In genomic region chr5:141532726-141533125, GRCh38 we compare ENCODE assay signal across 21 cellular contexts. TPM values are rescaled to one million over a fixed set of nuclear protein-coding genes. Genes with fewer than 3 reads are reported as not detected.
DNase-seq lines count a peak whose midpoint lies in the region; ATAC-seq and TF ChIP-seq lines count a peak whose summit lies in the region.
"Had no signal": no experiment of that assay in that cellular context is flagged by ENCODE, and none has a peak within 500 bp of the region (broad histone marks: within the 10 kb centered on the region; RNA-seq: fewer than 3 reads in every experiment).

No MANE protein-coding gene starts in this region.

- no peaks in the 10 kb centered on the region for H3K9me3 ChIP-seq in SU-DHL-6 (ENCODE audit: insufficient read depth, low read length)
- H3K9me3 ChIP-seq in naive thymus-derived CD4-positive, alpha-beta T cell (ENCODE audit: control insufficient read depth in 2 of 3, low read length in 3 of 3) = no peaks in the 10 kb centered on the region
- H3K9me3 ChIP-seq: BE2C had no signal

- no peaks in the 10 kb centered on the region for H3K9me3 Mint-ChIP-seq in naive thymus-derived CD4-positive, alpha-beta T cell
- H3K9me3 Mint-ChIP-seq: CD4-positive, CD25-positive, alpha-beta regulatory T cell; CD8-positive, alpha-beta memory T cell; H9 had no signal

- peaks cover 24% of the 10 kb centered on the region for H3K36me3 ChIP-seq in SU-DHL-6 (ENCODE audit: low read length)
- peaks cover 33 to 85% (median 42%) of the 10 kb centered on the region in 3 experiments for H3K36me3 ChIP-seq in naive thymus-derived CD4-positive, alpha-beta T cell (ENCODE audit: control insufficient read depth in 2 of 3, insufficient read depth in 3 of 3, low read length in 3 of 3)

- no peaks in the 10 kb centered on the region for H4K20me1 ChIP-seq in SU-DHL-6 (ENCODE audit: low read depth, low read length)

- H3K4me1 ChIP-seq in naive thymus-derived CD4-positive, alpha-beta T cell (ENCODE audit: control insufficient read depth in 2 of 2, insufficient read depth in 2 of 2, low read length in 2 of 2) = no peaks in the 10 kb centered on the region

- DNase-seq in HCEC 1CT (peak; percentile 38), epithelial cell of esophagus (ENCODE audit: low read depth) (peak; percentile 24), substantia nigra (lab: John Stamatoyannopoulos, UW) (no peak), NCI-H345 (lab: John Stamatoyannopoulos, UW) (no peak), NCI-H526 (lab: John Stamatoyannopoulos, UW) (no peak)
- no peak for DNase-seq in naive thymus-derived CD4-positive, alpha-beta T cell
- DNase-seq: ACHN; BE2C; C1 segment of cervical spinal cord; CD4-positive, CD25-positive, alpha-beta regulatory T cell; CD8-positive, alpha-beta memory T cell; COR-L47; DMS 273 treated with DMSO at 0.1 percent for 48 hours; DMS53; DND-41; GF-D8; GOT3; H9 had no signal

- no peaks in the 10 kb centered on the region for H3K27me3 Mint-ChIP-seq in naive thymus-derived CD4-positive, alpha-beta T cell
- H3K27me3 Mint-ChIP-seq: CD4-positive, CD25-positive, alpha-beta regulatory T cell had no signal

- H3K27me3 ChIP-seq in SU-DHL-6 (ENCODE audit: low read length) = no peaks in the 10 kb centered on the region
- no peaks in the 10 kb centered on the region for H3K27me3 ChIP-seq in naive thymus-derived CD4-positive, alpha-beta T cell (ENCODE audit: control insufficient read depth in 2 of 2, insufficient read depth in 2 of 2, low read length in 2 of 2)
- H3K27me3 ChIP-seq: BE2C had no signal

- POLR2A ChIA-PET in naive thymus-derived CD4-positive, alpha-beta T cell (lab: Charles Lee) = no interaction called here

- H3K4me2 ChIP-seq in SU-DHL-6 (ENCODE audit: low read depth, low read length, poor library complexity, severe bottlenecking) = no peak overlapping the region

- no peak for TF ChIP-seq CTCF in SU-DHL-6 (IDR thresholded peaks at IDR 0.05; ENCODE audit: insufficient read depth, low read length, poor library complexity, severe bottlenecking)
- TF ChIP-seq CTCF in epithelial cell of esophagus (IDR thresholded peaks at IDR 0.05; ENCODE audit: insufficient read depth, low read depth, low read length, missing control alignments) = no peak

- CTCF ChIA-PET in naive thymus-derived CD4-positive, alpha-beta T cell (lab: Charles Lee) = interaction anchor here (1.0 to 1.2 kb wide), 2 partner anchors 25 to 31 kb away, joined by 3 to 7 read pairs; no protein-coding TSS in a partner anchor

- H3K27ac Mint-ChIP-seq in naive thymus-derived CD4-positive, alpha-beta T cell = no peak overlapping the region
- H3K27ac Mint-ChIP-seq: CD4-positive, CD25-positive, alpha-beta regulatory T cell; CD8-positive, alpha-beta memory T cell; H9 had no signal

- peaks cover 42% of the 10 kb centered on the region for H3F3A ChIP-seq in SU-DHL-6 (ENCODE audit: insufficient read depth)

- H3K4me3 Mint-ChIP-seq in naive thymus-derived CD4-positive, alpha-beta T cell = no peak overlapping the region
- H3K4me3 Mint-ChIP-seq: CD4-positive, CD25-positive, alpha-beta regulatory T cell; CD8-positive, alpha-beta memory T cell; H9 had no signal

- no peak overlapping the region for H3K4me3 ChIP-seq in SU-DHL-6 (ENCODE audit: insufficient read depth, low read length, poor library complexity, severe bottlenecking)
- H3K4me3 ChIP-seq in epithelial cell of esophagus (ENCODE audit: low read length) = no peak overlapping the region
- H3K4me3 ChIP-seq in naive thymus-derived CD4-positive, alpha-beta T cell (ENCODE audit: low read length) = no peak overlapping the region

- H3K27ac ChIP-seq in SU-DHL-6 (ENCODE audit: low read depth, low read length) (peak overlapping the region; percentile 99), substantia nigra (ENCODE audit: low read depth, low read length, poor library complexity, severe bottlenecking) (no peak overlapping the region)
- peak overlapping the region; percentile 29 for H3K27ac ChIP-seq in naive thymus-derived CD4-positive, alpha-beta T cell (ENCODE audit: low read depth, low read length)
- H3K27ac ChIP-seq: HL-60 had no signal

- peaks cover 0 to 23% (median 12%) of the 10 kb centered on the region in 7 donors for H3K4me1 Mint-ChIP-seq in naive thymus-derived CD4-positive, alpha-beta T cell
- H3K4me1 Mint-ChIP-seq: H9 had no signal

- no peaks in the 10 kb centered on the region for H3K9me2 ChIP-seq in SU-DHL-6 (replicated peaks; ENCODE audit: insufficient read depth, low read length)

- intact Hi-C loops in naive thymus-derived CD4-positive, alpha-beta T cell (cut with micrococcal nuclease) = no loop called here

- H3K79me2 ChIP-seq in SU-DHL-6 (ENCODE audit: insufficient read depth, low read length) = peaks cover 23% of the 10 kb centered on the region

- H3K36me3 Mint-ChIP-seq in naive thymus-derived CD4-positive, alpha-beta T cell = peaks cover 11 to 42% (median 26%) of the 10 kb centered on the region in 5 donors

- no peak for ATAC-seq in naive thymus-derived CD4-positive, alpha-beta T cell
- ATAC-seq in HG03571 (IDR thresholded peaks at IDR 0.05; ENCODE audit: unreplicated experiment) = no peak

- no peak overlapping the region for H3K9ac ChIP-seq in SU-DHL-6 (ENCODE audit: low read length)

- H2AFZ ChIP-seq in SU-DHL-6 (ENCODE audit: low read depth, low read length, severe bottlenecking) = no peak overlapping the region

RNA-seq across cellular contexts. Expression of gene PCDHGC5, which starts 43.8 kb away (rescaled TPM):
- under 1 TPM in 1 of 5 experiments, not detected in 4; 0.13 TPM for total RNA-seq in naive thymus-derived CD4-positive, alpha-beta T cell
- not detected for polyA plus RNA-seq in naive thymus-derived CD4-positive, alpha-beta T cell
- total RNA-seq: CD4-positive, CD25-positive, alpha-beta regulatory T cell; CD8-positive, alpha-beta memory T cell had no signal
- polyA plus RNA-seq: CD4-positive, CD25-positive, alpha-beta regulatory T cell; CD8-positive, alpha-beta memory T cell had no signal

RNA-seq across cellular contexts. Expression of gene PCDHGC4, which starts 47.9 kb away (rescaled TPM):
- total RNA-seq in naive thymus-derived CD4-positive, alpha-beta T cell = under 1 TPM in 1 of 5 experiments, not detected in 4; 0.22 TPM
- polyA plus RNA-seq in naive thymus-derived CD4-positive, alpha-beta T cell = not detected
- total RNA-seq: CD4-positive, CD25-positive, alpha-beta regulatory T cell; CD8-positive, alpha-beta memory T cell had no signal
- polyA plus RNA-seq: CD4-positive, CD25-positive, alpha-beta regulatory T cell; CD8-positive, alpha-beta memory T cell had no signal

RNA-seq across cellular contexts. Expression of gene PCDHGC3, which starts 57.0 kb away (rescaled TPM):
- under 1 TPM; 0.15 to 0.76 (median 0.16) TPM for total RNA-seq in naive thymus-derived CD4-positive, alpha-beta T cell
- under 1 TPM in 1 of 2 donors, not detected in 1; 0.14 TPM for polyA plus RNA-seq in naive thymus-derived CD4-positive, alpha-beta T cell
- polyA plus RNA-seq: CD8-positive, alpha-beta memory T cell had no signal

Comparison
In these comparisons a context has a peak if more than half of its experiments do, and no peak if none do; other contexts are left out.
1. DNase-seq: peak in HCEC 1CT (single experiment) and epithelial cell of esophagus (single experiment); none in naive thymus-derived CD4-positive, alpha-beta T cell (0 of 9), substantia nigra (0 of 49), NCI-H345 (single experiment) and NCI-H526 (0 of 2).